1 cellular context compared by ENCODE assay signal in the genomic region with DNA sequence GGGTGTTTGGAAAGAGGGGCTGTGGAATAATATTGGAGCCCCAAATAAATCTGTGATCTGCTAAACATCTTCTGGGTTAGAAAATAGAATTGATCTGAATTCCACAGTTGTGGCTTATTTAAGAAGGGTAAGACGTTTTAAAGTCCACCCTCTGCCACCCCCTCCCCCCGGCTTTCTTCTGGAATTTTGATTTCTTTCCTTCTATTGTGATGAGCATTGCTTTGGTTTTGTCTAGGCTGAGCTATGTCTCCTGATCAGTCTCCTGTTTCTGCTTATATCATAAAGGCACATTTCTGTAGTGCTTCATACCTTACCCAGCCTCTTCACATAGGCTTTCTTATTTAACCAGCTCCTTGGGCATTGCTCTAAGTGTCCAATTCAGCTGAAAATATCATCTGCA.
TF ChIP-seq lines count a peak whose summit lies in the region.

No MANE protein-coding gene starts in this region.

TF ChIP-seq in IMR-90, 13 proteins besides CTCF, POLR2A, EP300 and RAD21 (continued from another document):
- TF ChIP-seq MAFK (IDR thresholded peaks at IDR 0.05; ENCODE audit: low read depth, low read length) (no peak), RCOR1 (IDR thresholded peaks at IDR 0.05; ENCODE audit: insufficient replicate concordance, low read length) (no peak), RFX5 (IDR thresholded peaks at IDR 0.05; ENCODE audit: low read depth, low read length) (no peak), NFE2L2 (IDR thresholded peaks at IDR 0.05; ENCODE audit: low read depth, low read length) (no peak), CHD1 (IDR thresholded peaks at IDR 0.05; ENCODE audit: low read depth, low read length) (no peak), BHLHE40 (IDR thresholded peaks at IDR 0.05; ENCODE audit: low read depth, low read length) (no peak)
- TF ChIP-seq, protein P1, sequence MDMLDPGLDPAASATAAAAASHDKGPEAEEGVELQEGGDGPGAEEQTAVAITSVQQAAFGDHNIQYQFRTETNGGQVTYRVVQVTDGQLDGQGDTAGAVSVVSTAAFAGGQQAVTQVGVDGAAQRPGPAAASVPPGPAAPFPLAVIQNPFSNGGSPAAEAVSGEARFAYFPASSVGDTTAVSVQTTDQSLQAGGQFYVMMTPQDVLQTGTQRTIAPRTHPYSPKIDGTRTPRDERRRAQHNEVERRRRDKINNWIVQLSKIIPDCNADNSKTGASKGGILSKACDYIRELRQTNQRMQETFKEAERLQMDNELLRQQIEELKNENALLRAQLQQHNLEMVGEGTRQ (IDR thresholded peaks at IDR 0.05; ENCODE audit: low read depth, low read length), result no peak
- TF ChIP-seq, protein P2, sequence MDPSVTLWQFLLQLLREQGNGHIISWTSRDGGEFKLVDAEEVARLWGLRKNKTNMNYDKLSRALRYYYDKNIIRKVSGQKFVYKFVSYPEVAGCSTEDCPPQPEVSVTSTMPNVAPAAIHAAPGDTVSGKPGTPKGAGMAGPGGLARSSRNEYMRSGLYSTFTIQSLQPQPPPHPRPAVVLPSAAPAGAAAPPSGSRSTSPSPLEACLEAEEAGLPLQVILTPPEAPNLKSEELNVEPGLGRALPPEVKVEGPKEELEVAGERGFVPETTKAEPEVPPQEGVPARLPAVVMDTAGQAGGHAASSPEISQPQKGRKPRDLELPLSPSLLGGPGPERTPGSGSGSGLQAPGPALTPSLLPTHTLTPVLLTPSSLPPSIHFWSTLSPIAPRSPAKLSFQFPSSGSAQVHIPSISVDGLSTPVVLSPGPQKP (IDR thresholded peaks at IDR 0.05; ENCODE audit: borderline replicate concordance, low read depth, low read length), result no peak
